30 cellular contexts compared by ENCODE assay signal in the genomic region with DNA sequence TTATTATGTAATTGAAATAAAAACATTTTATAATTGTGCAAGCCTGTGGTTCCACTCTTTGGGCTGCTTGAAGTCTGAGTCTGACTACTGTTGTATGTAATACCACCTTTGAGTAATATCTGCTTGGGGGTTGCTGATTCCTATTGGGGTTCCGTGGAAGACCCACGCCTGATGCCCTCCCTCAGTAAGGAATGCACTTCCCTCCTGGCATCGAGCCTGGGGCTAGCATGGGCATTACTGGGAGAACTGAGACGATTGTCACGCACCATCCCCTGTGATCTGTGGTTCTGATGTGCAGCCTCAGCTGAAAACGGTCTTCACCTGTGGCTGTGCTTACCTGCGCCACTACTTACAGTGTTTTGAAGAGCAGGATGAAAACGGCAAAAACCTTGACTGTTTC. TPM values are rescaled to one million over a fixed set of nuclear protein-coding genes. Genes with fewer than 3 reads are reported as not detected.
DNase-seq lines count a peak whose midpoint lies in the region; ATAC-seq and TF ChIP-seq lines count a peak whose summit lies in the region.
"Had no signal": no experiment of that assay in that cellular context is flagged by ENCODE, and none has a peak within 500 bp of the region (broad histone marks: within the 10 kb centered on the region; RNA-seq: fewer than 3 reads in every experiment).

No MANE protein-coding gene starts in this region.

- no peak overlapping the region for H3K9ac ChIP-seq in HUES48 (ENCODE audit: low read depth, low read length)
- no peak overlapping the region for H3K9ac ChIP-seq in parathyroid adenoma

- H3K9me3 Mint-ChIP-seq in activated T-cell treated with anti-CD3 and anti-CD28 coated beads, Interleukin-2, amount 50 U/mL, for 24 hours, result no peaks in the 10 kb centered on the region
- H3K9me3 Mint-ChIP-seq: activated CD4-positive, alpha-beta T cell treated with anti-CD3 and anti-CD28 coated beads, Interleukin-2, amount 10 ng/mL, durations not matched to agents 7 days and 5 days; activated naive CD8-positive, alpha-beta T cell treated with anti-CD3 and anti-CD28 coated beads, Interleukin-2, amount 50 U/mL, for 24 hours; endodermal cell had no signal

- intact Hi-C loops in heart right ventricle (cut with DNase I), result no loop called here

- H3K36me3 ChIP-seq in HUES48 (ENCODE audit: control insufficient read depth, insufficient read depth, low read length) (peaks cover 12% of the 10 kb centered on the region), heart right ventricle (peaks cover 0 to 97% (median 17%) of the 10 kb centered on the region in 9 donors), parathyroid adenoma (ENCODE audit: control insufficient read depth, insufficient read depth, low read length) (no peaks in the 10 kb centered on the region)
- H3K36me3 ChIP-seq: breast epithelium had no signal

- H3K9me3 ChIP-seq in AG04450 (ENCODE audit: control insufficient read depth, insufficient read depth, low read length) (no peaks in the 10 kb centered on the region), HUES48 (ENCODE audit: control insufficient read depth, insufficient read depth, low read length) (no peaks in the 10 kb centered on the region), heart right ventricle (no peaks in the 10 kb centered on the region), parathyroid adenoma (ENCODE audit: control insufficient read depth, low read length) (no peaks in the 10 kb centered on the region)
- H3K9me3 ChIP-seq: breast epithelium, esophagus muscularis mucosa, mucosa of descending colon had no signal

- H3K4me1 ChIP-seq in HUES48 (ENCODE audit: control insufficient read depth, insufficient read depth, low read length) (0 out of 2 replicates have a peak, but pooled peaks cover 5% of the 10 kb centered on the region), heart right ventricle (peaks cover 0 to 32% (median 9%) of the 10 kb centered on the region in 9 donors), parathyroid adenoma (no peaks in the 10 kb centered on the region)
- H3K4me1 ChIP-seq: breast epithelium had no signal

- H3K27ac Mint-ChIP-seq in activated T-cell treated with anti-CD3 and anti-CD28 coated beads, Interleukin-2, amount 50 U/mL, for 24 hours, result no peak overlapping the region
- H3K27ac Mint-ChIP-seq: activated CD4-positive, alpha-beta T cell treated with anti-CD3 and anti-CD28 coated beads, Interleukin-2, amount 10 ng/mL, durations not matched to agents 7 days and 5 days; activated CD8-positive, alpha-beta memory T cell treated with anti-CD3 and anti-CD28 coated beads, Interleukin-2, amount 10 ng/mL, durations not matched to agents 7 days and 5 days; activated naive CD8-positive, alpha-beta T cell treated with anti-CD3 and anti-CD28 coated beads, Interleukin-2, amount 50 U/mL, for 24 hours; endodermal cell; progenitor cell of endocrine pancreas had no signal

- H3K27ac ChIP-seq in AG04450 (ENCODE audit: low read depth, low read length) (peak overlapping the region; percentile 12), HUES48 (ENCODE audit: low read depth, low read length) (peak overlapping the region; percentile 21), heart right ventricle (peak overlapping the region in 6 of 10 donors; percentile 43 to 78 (median 69)), parathyroid adenoma (no peak overlapping the region)
- H3K27ac ChIP-seq: breast epithelium, SK-N-MC, VCaP had no signal

- 58 to 69% methylated on average over 8 of the region's 8 CpGs for WGBS in heart right ventricle, 2 donors

- peaks cover 2% of the 10 kb centered on the region for H3K4me1 Mint-ChIP-seq in activated T-cell treated with anti-CD3 and anti-CD28 coated beads, Interleukin-2, amount 50 U/mL, for 24 hours (ENCODE audit: low read depth)
- H3K4me1 Mint-ChIP-seq: activated CD4-positive, alpha-beta T cell treated with anti-CD3 and anti-CD28 coated beads, Interleukin-2, amount 10 ng/mL, durations not matched to agents 7 days and 5 days; activated CD8-positive, alpha-beta memory T cell treated with anti-CD3 and anti-CD28 coated beads, Interleukin-2, amount 10 ng/mL, durations not matched to agents 7 days and 5 days; endodermal cell had no signal

- no peak overlapping the region for H2AFZ ChIP-seq in parathyroid adenoma

- H3K79me2 ChIP-seq in parathyroid adenoma, result no peaks in the 10 kb centered on the region

- peak in 7 of 8 donors; percentile 12 to 60 (median 27) for ATAC-seq in heart right ventricle
- ATAC-seq in stimulated activated naive CD8-positive, alpha-beta T cell treated with anti-CD3 and anti-CD28 coated beads, Interleukin-15, Interleukin-2, amounts not matched to agents 100 U/mL and 50 U/mL, for 24 hours, result no peak
- ATAC-seq: activated CD8-positive, alpha-beta memory T cell treated with anti-CD3 and anti-CD28 coated beads, Interleukin-2, amount 10 ng/mL, durations not matched to agents 7 days and 5 days; activated naive CD8-positive, alpha-beta T cell treated with anti-CD3 and anti-CD28 coated beads, Interleukin-2, amount 50 U/mL, for 24 hours; GM12878; mucosa of descending colon had no signal

- no peak overlapping the region for H3K4me3 ChIP-seq in AG04450 (ENCODE audit: low read depth, low read length)
- no peak overlapping the region for H3K4me3 ChIP-seq in HUES48 (ENCODE audit: low read depth, low read length)
- H3K4me3 ChIP-seq in heart right ventricle, result no peak overlapping the region
- H3K4me3 ChIP-seq in parathyroid adenoma (ENCODE audit: low read depth, low read length), result no peak overlapping the region
- H3K4me3 ChIP-seq: breast epithelium, esophagus muscularis mucosa, GM12878, mucosa of descending colon, SK-N-MC had no signal

- H3K4me3 Mint-ChIP-seq in activated T-cell treated with anti-CD3 and anti-CD28 coated beads, Interleukin-2, amount 50 U/mL, for 24 hours, result no peak overlapping the region
- H3K4me3 Mint-ChIP-seq: activated CD4-positive, alpha-beta T cell treated with anti-CD3 and anti-CD28 coated beads, Interleukin-2, amount 10 ng/mL, durations not matched to agents 7 days and 5 days; activated CD8-positive, alpha-beta memory T cell treated with anti-CD3 and anti-CD28 coated beads, Interleukin-2, amount 10 ng/mL, durations not matched to agents 7 days and 5 days; activated naive CD8-positive, alpha-beta T cell treated with anti-CD3 and anti-CD28 coated beads, Interleukin-2, amount 50 U/mL, for 24 hours; endodermal cell had no signal

- H3K4me2 ChIP-seq in parathyroid adenoma (ENCODE audit: low read length), result peak overlapping the region; percentile 10

- H3K27me3 ChIP-seq in AG04450 (ENCODE audit: control insufficient read depth, insufficient read depth, low read length) (no peaks in the 10 kb centered on the region), HUES48 (ENCODE audit: control insufficient read depth, insufficient read depth, low read length) (no peaks in the 10 kb centered on the region), heart right ventricle (no peaks in the 10 kb centered on the region), parathyroid adenoma (ENCODE audit: control insufficient read depth, insufficient read depth, low read length) (no peaks in the 10 kb centered on the region)
- H3K27me3 ChIP-seq: breast epithelium, esophagus muscularis mucosa had no signal

- H3K36me3 Mint-ChIP-seq in activated T-cell treated with anti-CD3 and anti-CD28 coated beads, Interleukin-2, amount 50 U/mL, for 24 hours (ENCODE audit: low read depth), result peaks cover 88% of the 10 kb centered on the region

- POLR2A ChIA-PET in AG04450 (lab: Yijun Ruan, JAX), result no interaction called here

- DNase-seq in AG04450 (ENCODE audit: low read depth, low spot score), result no peak
- DNase-seq in heart right ventricle, result no peak
- DNase-seq in activated T-cell treated with anti-CD3 and anti-CD28 coated beads for 4 hours, result no peak
- no peak for DNase-seq in stimulated activated naive CD8-positive, alpha-beta T cell treated with anti-CD3 and anti-CD28 coated beads, Interleukin-15, Interleukin-2, amounts not matched to agents 100 U/mL and 50 U/mL, for 24 hours
- DNase-seq in activated T-cell treated with anti-CD3 and anti-CD28 coated beads, Interleukin-2, amount 50 U/mL, for 24 hours, result no peak
- no peak for DNase-seq in NCI-H526 (lab: John Stamatoyannopoulos, UW)
- DNase-seq: ACHN; activated CD4-positive, alpha-beta T cell treated with anti-CD3 and anti-CD28 coated beads, Interleukin-2, amount 10 ng/mL, durations not matched to agents 7 days and 5 days; activated CD8-positive, alpha-beta memory T cell treated with anti-CD3 and anti-CD28 coated beads, Interleukin-2, amount 10 ng/mL, durations not matched to agents 7 days and 5 days; activated naive CD8-positive, alpha-beta T cell treated with anti-CD3 and anti-CD28 coated beads, Interleukin-2, amount 50 U/mL, for 24 hours; C1 segment of cervical spinal cord; DND-41; endodermal cell; hippocampal formation; KG1; MM.1S; mucosa of descending colon; NCI-H2171 treated with DMSO at 0.1 percent for 48 hours; NCI-H69; RPMI8226; substantia nigra; T-helper 2 cell had no signal

- H3K27me3 Mint-ChIP-seq in activated T-cell treated with anti-CD3 and anti-CD28 coated beads, Interleukin-2, amount 50 U/mL, for 24 hours, result no peaks in the 10 kb centered on the region
- H3K27me3 Mint-ChIP-seq: activated CD4-positive, alpha-beta T cell treated with anti-CD3 and anti-CD28 coated beads, Interleukin-2, amount 10 ng/mL, durations not matched to agents 7 days and 5 days; activated CD8-positive, alpha-beta memory T cell treated with anti-CD3 and anti-CD28 coated beads, Interleukin-2, amount 10 ng/mL, durations not matched to agents 7 days and 5 days; activated naive CD8-positive, alpha-beta T cell treated with anti-CD3 and anti-CD28 coated beads, Interleukin-2, amount 50 U/mL, for 24 hours; progenitor cell of endocrine pancreas had no signal

- TF ChIP-seq CTCF in AG04450 (IDR thresholded peaks at IDR 0.05; ENCODE audit: low read depth, low read length), result no peak
- TF ChIP-seq CTCF in heart right ventricle (IDR thresholded peaks at IDR 0.05), result no peak
- no peak for TF ChIP-seq CTCF in parathyroid adenoma (IDR thresholded peaks at IDR 0.05)

- CTCF ChIA-PET in AG04450 (lab: Charles Lee), result interaction anchor here (0.6 to 1.4 kb wide), 5 partner anchors 9 to 497 kb away, joined by 3 to 8 read pairs (median 3); no protein-coding TSS in a partner anchor

RNA-seq across cellular contexts. Expression of a gene that starts 32.7 kb away (rescaled TPM):
- 0.12 and 0.16 TPM in 2 replicates for polyA plus RNA-seq in AG04450 (2011; rRNA removed)
- polyA minus RNA-seq in AG04450 (2011; rRNA and poly(A)+ RNA removed), result 0.13 and 0.14 TPM in 2 replicates
- under 1 TPM; 0.19 to 0.83 (median 0.32) TPM for total RNA-seq in heart right ventricle
- under 1 TPM; 0.13 to 0.80 TPM for polyA plus RNA-seq in heart right ventricle
